ENCODE assay signal across 8 cellular contexts in the genomic region with DNA sequence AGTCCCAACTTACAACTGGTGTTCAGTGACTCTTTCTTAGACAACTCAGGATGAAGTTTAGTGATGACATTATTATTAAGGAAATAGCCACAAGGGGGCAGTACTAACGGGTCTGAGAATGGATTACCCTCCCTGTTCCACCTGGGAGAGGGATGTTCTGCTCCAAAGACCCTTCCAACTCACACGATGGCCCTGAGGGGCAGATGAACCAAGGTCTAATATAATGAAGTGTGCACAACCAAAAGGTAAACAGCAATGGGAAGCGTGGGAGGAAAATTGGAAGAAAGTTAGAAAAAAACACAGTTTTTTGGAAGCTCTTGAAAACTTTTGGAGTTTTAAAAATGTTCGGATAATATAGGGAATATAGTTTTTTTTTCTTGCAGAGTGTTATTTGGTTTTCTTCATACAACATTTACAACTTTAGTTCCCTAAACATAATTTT. TPM values are rescaled to one million over a fixed set of nuclear protein-coding genes. Genes with fewer than 3 reads are reported as not detected.
DNase-seq lines count a peak whose midpoint lies in the region; ATAC-seq, FAIRE-seq and TF ChIP-seq lines count a peak whose summit lies in the region.

No MANE protein-coding gene starts in this region.

- 39% methylated on average over 4 of the region's 4 CpGs for WGBS in GM12878 (ENCODE audit: insufficient coverage, insufficient replicate concordance, low lambda C conversion rate, missing lambda C conversion rate)

- ATAC-seq in GM12878 (peak; percentile 69), upper lobe of right lung (peak; percentile 67)

- no peak overlapping the region for H3K4me2 ChIP-seq in GM12878 (ENCODE audit: control insufficient read depth, insufficient read depth)

- RAD21 ChIA-PET in GM12878 (lab: Charles Lee; ENCODE audit: unreplicated experiment) = interaction anchor here (0.6 to 1.0 kb wide), 2 partner anchors 105 to 538 kb away, joined by 3 read pairs; no protein-coding TSS in a partner anchor

- H3K4me1 ChIP-seq in GM12878 (ENCODE audit: control insufficient read depth, insufficient read depth, low read length) = no peaks in the 10 kb centered on the region
- H3K4me1 ChIP-seq in upper lobe of right lung = no peaks in the 10 kb centered on the region

- H3K4me3 ChIP-seq in GM12878 (no peak overlapping the region), upper lobe of right lung (no peak overlapping the region)

- H3K9ac ChIP-seq in GM12878 (ENCODE audit: control insufficient read depth, insufficient read depth, low read length) = no peak overlapping the region

- no peak overlapping the region for H3K27ac ChIP-seq in GM12878 (ENCODE audit: control insufficient read depth, insufficient read depth)
- no peak overlapping the region for H3K27ac ChIP-seq in upper lobe of right lung

- peak; percentile 59 for TF ChIP-seq RAD21 in GM12878 (IDR thresholded peaks at IDR 0.05; ENCODE audit: insufficient read depth, low read depth, low read length)

- no peak for TF ChIP-seq EP300 in GM12878 (IDR thresholded peaks at IDR 0.05; ENCODE audit: borderline replicate concordance in 1 of 2, control insufficient read depth in 1 of 2, low read depth in 2 of 2, low read length in 2 of 2)

- DNase-seq in CMK (ENCODE audit: low read depth) = peak; percentile 24
- DNase-seq in GM19240 (ENCODE audit: insufficient read length, low spot score) = peak; percentile 56
- peak; percentile 74 for DNase-seq in NCI-H69 (lab: John Stamatoyannopoulos, UW)
- no peak for DNase-seq in GM12878 (ENCODE audit: low read depth, low spot score)
- peak; percentile 30 for DNase-seq in kidney glomerular epithelial cell (lab: John Stamatoyannopoulos, UW)
- no peak for DNase-seq in upper lobe of right lung
- DNase-seq in DMS153 (lab: John Stamatoyannopoulos, UW) = no peak
- DNase-seq in UCSD-AML1 (lab: John Stamatoyannopoulos, UW; ENCODE audit: unreplicated experiment) = no peak

- intact Hi-C loops in GM12878 (cut with micrococcal nuclease; ENCODE audit: unreplicated experiment) (loop anchor here (2.0 to 5.0 kb wide), 2 partner anchors 105 to 534 kb away; no protein-coding TSS in a partner anchor), upper lobe of right lung (cut with DNase I) (no loop called here)

- TF ChIP-seq CTCF in GM12878 (IDR thresholded peaks at IDR 0.05 in 2 of 3, conservative IDR thresholded peaks at IDR 0.05 in 1 of 3; ENCODE audit: control insufficient read depth in 2 of 3, extremely low read depth in 1 of 3, insufficient read depth in 1 of 3, low read depth in 3 of 3, low read length in 3 of 3) (peak; percentile 51 to 62 (median 57); a peak in 5 of 6 replicates), upper lobe of right lung (IDR thresholded peaks at IDR 0.05) (peak; percentile 58)

- H3K79me2 ChIP-seq in GM12878 (ENCODE audit: control insufficient read depth, insufficient read depth, low read length) = no peaks in the 10 kb centered on the region

- peak; percentile 38 for FAIRE-seq in GM12878 (lab: Jason Lieb, UNC)

- TF ChIP-seq POLR2A in GM12878 (IDR thresholded peaks at IDR 0.05; ENCODE audit: low read depth, low read length) = no peak

- POLR2A ChIA-PET in GM12878 (lab: Charles Lee) = no interaction called here

- SMC1A ChIA-PET in GM12878 (lab: Charles Lee; ENCODE audit: uncharacterized antibody, unreplicated experiment) = interaction anchor here (0.6 to 1.9 kb wide), 8 partner anchors 20 to 538 kb away, joined by 3 to 5 read pairs (median 3); no protein-coding TSS in a partner anchor

- no peaks in the 10 kb centered on the region for H3K36me3 ChIP-seq in GM12878 (ENCODE audit: control insufficient read depth in 2 of 2, insufficient read depth in 2 of 2, low read length in 1 of 2)
- H3K36me3 ChIP-seq in upper lobe of right lung = no peaks in the 10 kb centered on the region

- no peaks in the 10 kb centered on the region for H3K9me3 ChIP-seq in GM12878 (replicated peaks; ENCODE audit: control insufficient read depth, insufficient read depth, low read length)
- no peaks in the 10 kb centered on the region for H3K9me3 ChIP-seq in upper lobe of right lung

- H3K27me3 ChIP-seq in GM12878 (replicated peaks in 1 of 2; ENCODE audit: control insufficient read depth in 2 of 2, insufficient read depth in 2 of 2, low read length in 1 of 2) (peaks cover 0 to 3% of the 10 kb centered on the region in 2 experiments; a peak in 3 of 4 replicates), upper lobe of right lung (peaks cover 12% of the 10 kb centered on the region)

- CTCF ChIA-PET in GM12878 (lab: Yijun Ruan, JAX) = interaction anchor here (1.0 to 3.5 kb wide), 14 partner anchors 9 to 535 kb away, joined by 3 to 28 read pairs (median 5); no protein-coding TSS in a partner anchor

- no peaks in the 10 kb centered on the region for H4K20me1 ChIP-seq in GM12878 (ENCODE audit: control insufficient read depth, insufficient read depth)

- no peak overlapping the region for H2AFZ ChIP-seq in GM12878 (ENCODE audit: control insufficient read depth, low read depth, low read length)

- in situ Hi-C loops in GM12878 (cut with MboI) = no loop called here

- no TSS peak for BruUV-seq in GM12878 (replicated peaks; lab: Mats Ljungman, UMichigan)

TF ChIP-seq in GM12878, 131 proteins besides CTCF, POLR2A, EP300 and RAD21:
- TF ChIP-seq SMC3 (IDR thresholded peaks at IDR 0.05; ENCODE audit: borderline replicate concordance, low read length) (peak; percentile 59; the same call in 1 of the 2 replicates), ZZZ3 (IDR thresholded peaks at IDR 0.05; ENCODE audit: control insufficient read depth, insufficient read length, low read depth) (no peak)

RNA-seq across cellular contexts. Expression of a gene that starts 24.0 kb away (rescaled TPM):
- not detected in 2 replicates for total RNA-seq in GM12878 (2013; cell fraction: nucleolus; rRNA removed)
- total RNA-seq in GM12878 (2014; rRNA removed) (not detected in 2 replicates), GM12878 (2014; rRNA removed; fragmentation: Illumina TruSeq; extraction: Trizol) (not detected in 2 replicates), GM12878 (2021) (not detected in 2 replicates), upper lobe of right lung (not detected)
- polyA plus RNA-seq in GM12878 (2011; ENCODE audit: low read depth) = not detected
- polyA plus RNA-seq in GM12878 (2011; rRNA removed) (not detected in 2 replicates), GM12878 (2014; fragmentation: Illumina TruSeq; extraction: Trizol) (not detected in 2 replicates), GM12878 (2014; fragmentation: Nextera tagmentation; extraction: Ambion mirVana) (not detected), GM12878 (2014; rRNA removed) (not detected in 2 replicates), GM12878 (2016; fragmentation: Nextera tagmentation; extraction: Ambion mirVana) (not detected)
- not detected in 2 replicates for polyA plus RNA-seq in GM12878 (2011; cell fraction: cytosol; rRNA removed)
- not detected in 2 replicates for polyA plus RNA-seq in GM12878 (2011; cell fraction: nucleus; rRNA removed)
- not detected in 2 replicates for polyA plus RNA-seq in GM12878 (2012)
- polyA minus RNA-seq in GM12878 (2011; rRNA and poly(A)+ RNA removed) = not detected in 2 replicates
- not detected in 2 replicates for polyA minus RNA-seq in GM12878 (2011; cell fraction: cytosol; rRNA and poly(A)+ RNA removed)
- polyA minus RNA-seq in GM12878 (2011; cell fraction: nucleus; rRNA and poly(A)+ RNA removed) = not detected in 2 replicates

RNA-seq across cellular contexts. Expression of a gene that starts 42.1 kb away (rescaled TPM):
- not detected in 2 replicates for total RNA-seq in GM12878 (2013; cell fraction: nucleolus; rRNA removed)
- total RNA-seq in GM12878 (2014; rRNA removed) = not detected in 2 replicates
- total RNA-seq in GM12878 (2014; rRNA removed; fragmentation: Illumina TruSeq; extraction: Trizol) = not detected in 2 replicates
- not detected in 2 replicates for total RNA-seq in GM12878 (2021)
- not detected for polyA plus RNA-seq in GM12878 (2011; ENCODE audit: low read depth)
- polyA plus RNA-seq in GM12878 (2011; rRNA removed) = not detected in 2 replicates
- not detected in 2 replicates for polyA plus RNA-seq in GM12878 (2011; cell fraction: cytosol; rRNA removed)
- not detected in 2 replicates for polyA plus RNA-seq in GM12878 (2011; cell fraction: nucleus; rRNA removed)
- polyA plus RNA-seq in GM12878 (2012) = not detected in 2 replicates
- polyA plus RNA-seq in GM12878 (2014; fragmentation: Illumina TruSeq; extraction: Trizol) = not detected in 2 replicates
- polyA plus RNA-seq in GM12878 (2014; fragmentation: Nextera tagmentation; extraction: Ambion mirVana) = not detected
- polyA plus RNA-seq in GM12878 (2014; rRNA removed) = not detected in 2 replicates
- polyA plus RNA-seq in GM12878 (2016; fragmentation: Nextera tagmentation; extraction: Ambion mirVana) = not detected
- not detected in 2 replicates for polyA minus RNA-seq in GM12878 (2011; rRNA and poly(A)+ RNA removed)
- not detected in 2 replicates for polyA minus RNA-seq in GM12878 (2011; cell fraction: cytosol; rRNA and poly(A)+ RNA removed)
- not detected in 2 replicates for polyA minus RNA-seq in GM12878 (2011; cell fraction: nucleus; rRNA and poly(A)+ RNA removed)
- not detected for total RNA-seq in upper lobe of right lung

Comparison
In these comparisons a context has a peak if more than half of its experiments do, and no peak if none do; other contexts are left out.
1. DNase-seq: peak in CMK (single experiment), GM19240 (single experiment), NCI-H69 (single experiment) and kidney glomerular epithelial cell (single experiment); none in GM12878 (single experiment), upper lobe of right lung (single experiment), DMS153 (single experiment) and UCSD-AML1 (single experiment).